8 cellular contexts compared by ENCODE assay signal in genomic region chr17:58337600-58338453, GRCh38.
DNase-seq lines count a peak whose midpoint lies in the region; ATAC-seq and TF ChIP-seq lines count a peak whose summit lies in the region.

No MANE protein-coding gene starts in this region.

- peaks cover 30% of the 10 kb centered on the region for H3K4me1 ChIP-seq in iPS-15b (ENCODE audit: control insufficient read depth, insufficient read depth, low read length)

- peaks cover 63% of the 10 kb centered on the region for H3K4me1 Mint-ChIP-seq in activated naive CD8-positive, alpha-beta T cell treated with anti-CD3 and anti-CD28 coated beads, Interleukin-2, amount 50 U/mL, for 24 hours

- H3K27ac ChIP-seq in SU-DHL-6 (ENCODE audit: low read depth, low read length) (peak overlapping the region; percentile 97), RWPE1 (no peak overlapping the region)

- H3K9me3 Mint-ChIP-seq in activated naive CD8-positive, alpha-beta T cell treated with anti-CD3 and anti-CD28 coated beads, Interleukin-2, amount 50 U/mL, for 24 hours: no peaks in the 10 kb centered on the region

- H3K27me3 ChIP-seq in SU-DHL-6 (ENCODE audit: low read length) (no peaks in the 10 kb centered on the region), iPS-15b (ENCODE audit: control insufficient read depth, insufficient read depth, low read length) (no peaks in the 10 kb centered on the region)

- H3K79me2 ChIP-seq in SU-DHL-6 (ENCODE audit: insufficient read depth, low read length): peaks cover 35% of the 10 kb centered on the region

- H3K36me3 Mint-ChIP-seq in activated naive CD8-positive, alpha-beta T cell treated with anti-CD3 and anti-CD28 coated beads, Interleukin-2, amount 50 U/mL, for 24 hours (ENCODE audit: low read depth): peaks cover 56% of the 10 kb centered on the region

- peak overlapping the region; percentile 99 for H3K4me2 ChIP-seq in SU-DHL-6 (ENCODE audit: low read depth, low read length, poor library complexity, severe bottlenecking)

- POLR2A ChIA-PET in RWPE1 (lab: Yijun Ruan, JAX; ENCODE audit: low non-redundant PET): no interaction called here

- H3K9me3 ChIP-seq in SU-DHL-6 (ENCODE audit: insufficient read depth, low read length) (no peaks in the 10 kb centered on the region), iPS-15b (ENCODE audit: control insufficient read depth, insufficient read depth, low read length) (no peaks in the 10 kb centered on the region)

- ATAC-seq in GM19035 (IDR thresholded peaks at IDR 0.05; ENCODE audit: unreplicated experiment) (peak; percentile 55), HG03135 (IDR thresholded peaks at IDR 0.05; ENCODE audit: unreplicated experiment) (peak; percentile 59)
- peak; percentile 55 for ATAC-seq in activated naive CD8-positive, alpha-beta T cell treated with anti-CD3 and anti-CD28 coated beads, Interleukin-2, amount 50 U/mL, for 24 hours

- peaks cover 86% of the 10 kb centered on the region for H3F3A ChIP-seq in SU-DHL-6 (ENCODE audit: insufficient read depth)

- H3K27ac Mint-ChIP-seq in activated naive CD8-positive, alpha-beta T cell treated with anti-CD3 and anti-CD28 coated beads, Interleukin-2, amount 50 U/mL, for 24 hours: peak overlapping the region; percentile 98

- H3K9ac ChIP-seq in SU-DHL-6 (ENCODE audit: low read length): peak overlapping the region; percentile 100
- peak overlapping the region; percentile 90 for H3K9ac ChIP-seq in iPS-15b (ENCODE audit: low read depth, low read length)

- CTCF ChIA-PET in RWPE1 (lab: Yijun Ruan, JAX): interaction anchor here (0.6 to 1.2 kb wide), 2 partner anchors 20 to 21 kb away, joined by 3 read pairs; no protein-coding TSS in a partner anchor

- H3K27me3 Mint-ChIP-seq in activated naive CD8-positive, alpha-beta T cell treated with anti-CD3 and anti-CD28 coated beads, Interleukin-2, amount 50 U/mL, for 24 hours: no peaks in the 10 kb centered on the region

- no peaks in the 10 kb centered on the region for H3K9me2 ChIP-seq in SU-DHL-6 (replicated peaks; ENCODE audit: insufficient read depth, low read length)

- peak overlapping the region; percentile 99 for H3K4me3 Mint-ChIP-seq in activated naive CD8-positive, alpha-beta T cell treated with anti-CD3 and anti-CD28 coated beads, Interleukin-2, amount 50 U/mL, for 24 hours

- no peak for TF ChIP-seq CTCF in SU-DHL-6 (IDR thresholded peaks at IDR 0.05; ENCODE audit: insufficient read depth, low read length, poor library complexity, severe bottlenecking)
- TF ChIP-seq CTCF in RWPE1 (conservative IDR thresholded peaks at IDR 0.05; ENCODE audit: low read depth): no peak

- H4K20me1 ChIP-seq in SU-DHL-6 (ENCODE audit: low read depth, low read length): no peaks in the 10 kb centered on the region

- H3K36me3 ChIP-seq in SU-DHL-6 (ENCODE audit: low read length): no peaks in the 10 kb centered on the region
- no peaks in the 10 kb centered on the region for H3K36me3 ChIP-seq in iPS-15b (ENCODE audit: control insufficient read depth, insufficient read depth, low read length)

- peak overlapping the region; percentile 53 for H3K4me3 ChIP-seq in SU-DHL-6 (ENCODE audit: insufficient read depth, low read length, poor library complexity, severe bottlenecking)
- peak overlapping the region; percentile 43 for H3K4me3 ChIP-seq in iPS-15b (ENCODE audit: low read depth, low read length)

- H2AFZ ChIP-seq in SU-DHL-6 (ENCODE audit: low read depth, low read length, severe bottlenecking): no peak overlapping the region

- DNase-seq in activated naive CD8-positive, alpha-beta T cell treated with anti-CD3 and anti-CD28 coated beads, Interleukin-2, amount 50 U/mL, for 24 hours: peak; percentile 93
- peak; percentile 91 for DNase-seq in stimulated activated CD4-positive, alpha-beta T cell treated with anti-CD3 and anti-CD28 coated beads, Interleukin-12 subunit alpha, Interleukin-12 subunit beta, amount 100 ng/mL, for 4 hours
- DNase-seq in RWPE1 (ENCODE audit: low spot score): no peak
- no peak for DNase-seq in NCI-H524 treated with DMSO at 0.1 percent for 48 hours (lab: John Stamatoyannopoulos, UW)

Comparison
In these comparisons a context has a peak if more than half of its experiments do, and no peak if none do; other contexts are left out.
1. DNase-seq: peak in activated naive CD8-positive, alpha-beta T cell treated with anti-CD3 and anti-CD28 coated beads, Interleukin-2, amount 50 U/mL, for 24 hours (single experiment) and stimulated activated CD4-positive, alpha-beta T cell treated with anti-CD3 and anti-CD28 coated beads, Interleukin-12 subunit alpha, Interleukin-12 subunit beta, amount 100 ng/mL, for 4 hours (single experiment); none in RWPE1 (single experiment) and NCI-H524 treated with DMSO at 0.1 percent for 48 hours (single experiment).
2. Peak in every context shown above with its lines, with median percentiles within 50 percentile points of each other: ATAC-seq.